In the genomic region with DNA sequence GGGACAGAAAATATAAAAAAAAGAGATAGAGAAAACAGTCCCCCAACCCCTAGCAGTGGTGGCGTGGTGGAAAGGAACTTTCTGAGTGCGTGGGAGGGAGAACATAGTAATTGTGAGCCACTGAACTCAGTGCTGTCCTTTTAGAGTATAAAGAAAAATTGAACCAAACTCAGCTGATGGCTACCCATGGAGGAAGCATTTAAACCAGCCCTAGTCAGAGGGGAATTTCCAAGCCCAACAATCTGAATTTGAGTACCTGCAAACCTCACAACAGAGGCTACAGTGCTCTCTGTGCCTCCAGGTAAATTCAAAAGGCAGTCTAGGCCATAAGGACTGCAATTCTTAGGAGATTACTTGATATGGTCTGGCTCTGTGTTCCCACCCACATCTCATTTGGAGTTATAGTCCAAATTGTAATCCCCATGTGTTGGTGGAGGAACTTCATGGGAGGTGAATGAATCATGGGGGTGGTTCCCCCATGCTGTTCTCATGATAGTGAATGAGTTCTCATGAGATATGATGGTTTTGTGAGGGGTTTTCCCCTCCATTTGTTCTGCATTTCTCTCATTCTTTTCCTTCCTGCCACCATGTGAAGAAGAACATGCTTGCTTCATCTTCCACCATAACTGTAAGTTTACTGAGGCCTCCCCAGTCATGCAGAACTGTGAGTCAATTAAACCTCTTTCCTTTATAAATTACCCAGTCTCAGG, we compare ENCODE assay signal across 27 cellular contexts.
"Had no signal": no experiment of that assay in that cellular context is flagged by ENCODE, and none has a peak within 500 bp of the region (broad histone marks: within the 10 kb centered on the region; RNA-seq: fewer than 3 reads in every experiment).

No MANE protein-coding gene starts in this region.

- H3K4me3 Mint-ChIP-seq: activated naive CD8-positive, alpha-beta T cell treated with anti-CD3 and anti-CD28 coated beads, Interleukin-2, amount 10 ng/mL, durations not matched to agents 7 days and 5 days; activated T-cell treated with anti-CD3 and anti-CD28 coated beads, Interleukin-2, amount 50 U/mL, for 24 hours; central memory CD8-positive, alpha-beta T cell; mesothelial cell of epicardium; naive B cell; nephron progenitor cell; stimulated activated memory B cell treated with anti-CD40 and anti-IgM and Interleukin-4, amounts not matched to agents 10 μg/mL and 1 μg/mL and 100 μg/mL, for 72 hours; T-helper 17 cell had no signal

- H3K27ac Mint-ChIP-seq: activated naive CD8-positive, alpha-beta T cell treated with anti-CD3 and anti-CD28 coated beads, Interleukin-2, amount 10 ng/mL, durations not matched to agents 7 days and 5 days; activated T-cell treated with anti-CD3 and anti-CD28 coated beads, Interleukin-2, amount 50 U/mL, for 24 hours; mesothelial cell of epicardium; naive B cell; nephron progenitor cell; progenitor cell of endocrine pancreas; stimulated activated memory B cell treated with anti-CD40 and anti-IgM and Interleukin-4, amounts not matched to agents 10 μg/mL and 1 μg/mL and 100 μg/mL, for 72 hours; T-helper 17 cell had no signal

- H3K27me3 Mint-ChIP-seq: activated naive CD8-positive, alpha-beta T cell treated with anti-CD3 and anti-CD28 coated beads, Interleukin-2, amount 10 ng/mL, durations not matched to agents 7 days and 5 days; progenitor cell of endocrine pancreas; T-helper 17 cell had no signal

- H3K9me3 Mint-ChIP-seq: central memory CD8-positive, alpha-beta T cell; nephron progenitor cell had no signal

- ATAC-seq: gastrocnemius medialis; left cardiac atrium; SK-N-SH treated with all-trans-retinoic acid at 6 μM for 48 hours; stimulated activated memory B cell treated with anti-CD40 and anti-IgM and Interleukin-4, amounts not matched to agents 10 μg/mL and 1 μg/mL and 100 μg/mL, for 72 hours; T-helper 17 cell had no signal

- DNase-seq: activated CD4-positive, alpha-beta T cell treated with anti-CD3 and anti-CD28 coated beads for 1 hour; activated CD8-positive, alpha-beta memory T cell treated with anti-CD3 and anti-CD28 coated beads for 24 hours; activated naive CD4-positive, alpha-beta T cell; activated naive CD8-positive, alpha-beta T cell treated with anti-CD3 and anti-CD28 coated beads, Interleukin-2, amount 10 ng/mL, durations not matched to agents 7 days and 5 days; activated T-cell treated with anti-CD3 and anti-CD28 coated beads, Interleukin-2, amount 50 U/mL, for 24 hours; amygdala; dermis blood vessel endothelial cell; effector CD4-positive, alpha-beta T cell; gastrocnemius medialis; glutamatergic neuron; islet precursor cell; left cardiac atrium; mammary epithelial cell; naive B cell; nephron progenitor cell; ovary; retina; sigmoid colon; small intestine; stimulated activated CD4-positive, alpha-beta T cell treated with anti-CD3 and anti-CD28 coated beads, Interleukin-4, amount 100 ng/mL, for 24 hours; T-helper 17 cell; T1000 had no signal

- H3K36me3 Mint-ChIP-seq: activated naive CD8-positive, alpha-beta T cell treated with anti-CD3 and anti-CD28 coated beads, Interleukin-2, amount 10 ng/mL, durations not matched to agents 7 days and 5 days; stimulated activated memory B cell treated with anti-CD40 and anti-IgM and Interleukin-4, amounts not matched to agents 10 μg/mL and 1 μg/mL and 100 μg/mL, for 72 hours had no signal

- H3K4me1 Mint-ChIP-seq: activated naive CD8-positive, alpha-beta T cell treated with anti-CD3 and anti-CD28 coated beads, Interleukin-2, amount 10 ng/mL, durations not matched to agents 7 days and 5 days; central memory CD8-positive, alpha-beta T cell; nephron progenitor cell; stimulated activated memory B cell treated with anti-CD40 and anti-IgM and Interleukin-4, amounts not matched to agents 10 μg/mL and 1 μg/mL and 100 μg/mL, for 72 hours; T-helper 17 cell had no signal
